In the genomic region with DNA sequence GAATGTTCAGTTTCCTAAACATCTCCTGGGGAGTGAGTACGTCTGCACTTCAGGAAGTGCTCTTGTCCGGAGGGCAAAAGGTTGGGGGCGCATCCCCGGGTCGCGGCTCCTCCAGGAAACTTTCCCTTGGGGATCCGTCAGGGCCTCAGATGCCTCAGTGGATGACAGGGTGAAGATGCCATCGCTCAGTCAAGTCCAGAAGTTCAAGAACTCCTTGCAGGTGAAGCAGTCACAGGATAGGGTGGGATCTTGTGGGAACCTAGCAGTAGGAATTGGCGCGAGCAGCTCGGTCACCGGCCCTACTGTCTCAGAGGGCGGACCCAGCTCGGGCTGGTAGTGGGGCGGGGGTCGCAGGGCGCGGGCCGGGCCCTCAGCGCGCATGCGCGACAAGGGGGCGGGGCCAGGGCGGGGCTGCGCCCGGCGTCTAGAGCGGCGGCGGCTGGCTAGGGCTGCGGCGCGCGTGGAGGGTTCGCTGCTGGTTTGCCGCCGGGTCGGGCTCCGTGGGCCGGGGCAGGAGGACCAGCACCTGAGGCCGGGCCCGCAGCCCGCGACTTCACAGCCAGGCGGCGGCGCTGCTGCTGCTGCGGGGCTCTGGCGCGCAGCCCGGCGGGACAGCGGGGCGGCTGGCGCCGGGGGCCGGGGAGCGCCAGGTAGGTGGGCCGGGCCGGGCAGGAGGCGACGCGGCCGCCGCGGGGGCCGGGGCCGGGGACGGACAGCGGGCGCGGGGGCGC, we compare ENCODE assay signal across 8 cellular contexts. TPM values are rescaled to one million over a fixed set of nuclear protein-coding genes. Genes with fewer than 3 reads are reported as not detected.
A peak's percentile ranks its signal among the peaks of the same experiment; 100 is the strongest.
DNase-seq lines count a peak whose midpoint lies in the region; ATAC-seq and TF ChIP-seq lines count a peak whose summit lies in the region.

Gene INPP4A (plus strand): TSS at position 423 of the 731 bp plus-strand sequence. CDS start 75,191 bp downstream, outside the sequence.

- no peaks in the 10 kb centered on the region for H3K27me3 ChIP-seq in colonic mucosa

- peak within 1 kb of the TSS; percentile 78 for H3K4me3 ChIP-seq in colonic mucosa

- DNase-seq in AG08395 (ENCODE audit: low spot score) (peak; percentile 92), NCI-H345 (lab: John Stamatoyannopoulos, UW) (peak; percentile 83), colonic mucosa (peak; percentile 75), left kidney (ENCODE audit: low read depth, low spot score) (peak; percentile 95)
- peak; percentile 75 to 79 for DNase-seq in activated CD4-positive, alpha-beta T cell treated with anti-CD3 and anti-CD28 coated beads for 4 hours
- DNase-seq in stimulated activated CD4-positive, alpha-beta T cell treated with anti-CD3 and anti-CD28 coated beads, Interleukin-2, amount 100 ng/mL, for 4 hours (ENCODE audit: low read depth), result peak; percentile 73

- peaks cover 9% of the 10 kb centered on the region for H3K4me1 ChIP-seq in colonic mucosa

- intact Hi-C loops in colonic mucosa (cut with DNase I), result loop anchor here (10.0 kb wide), 1 partner anchor 120 kb away; no protein-coding TSS in a partner anchor

- no peaks in the 10 kb centered on the region for H3K36me3 ChIP-seq in colonic mucosa

- TF ChIP-seq CTCF in colonic mucosa (IDR thresholded peaks at IDR 0.05), result no peak

- peak; percentile 84 for ATAC-seq in GM18868 (IDR thresholded peaks at IDR 0.05; ENCODE audit: unreplicated experiment)
- peak; percentile 78 for ATAC-seq in HG03108 (IDR thresholded peaks at IDR 0.05; ENCODE audit: unreplicated experiment)

- H3K9ac ChIP-seq in colonic mucosa (ENCODE audit: low read depth in 2 of 2, low read length in 2 of 2), result peak within 1 kb of the TSS; percentile 75 to 94

- H3K9me3 ChIP-seq in colonic mucosa, result no peaks in the 10 kb centered on the region

- H3K27ac ChIP-seq in colonic mucosa, result peak within 1 kb of the TSS; percentile 45

RNA-seq across cellular contexts. Expression of gene INPP4A, which starts in this region (rescaled TPM):
- 10 to 100 TPM; 11.5 to 17.9 TPM for total RNA-seq in colonic mucosa

Comparison
In these comparisons a context has a peak if more than half of its experiments do, and no peak if none do; other contexts are left out.
1. Peak in every context shown above with its lines: DNase-seq, ATAC-seq, H3K4me3 ChIP-seq and H3K27ac ChIP-seq.